8 cellular contexts compared by ENCODE assay signal in the genomic region with DNA sequence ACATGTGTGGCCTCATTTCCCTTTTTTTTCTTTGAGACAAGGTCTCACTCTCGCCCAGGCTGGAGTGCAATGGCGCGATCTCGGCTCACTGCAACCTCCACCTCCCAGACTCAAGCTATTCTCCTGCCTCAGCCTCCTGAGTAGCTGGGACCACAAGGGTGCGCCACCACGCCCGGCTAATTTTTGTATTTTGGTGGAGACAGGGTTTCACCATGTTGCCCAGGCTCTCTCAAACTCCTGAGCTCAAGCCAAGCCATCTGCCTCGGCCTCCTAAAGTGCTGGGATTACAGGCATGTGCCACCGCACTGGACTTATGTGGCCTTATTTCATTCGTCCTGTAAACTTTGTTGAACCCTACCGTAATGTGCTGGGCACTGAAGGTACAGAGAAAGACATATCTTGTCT. TPM values are rescaled to one million over a fixed set of nuclear protein-coding genes. Genes with fewer than 3 reads are reported as not detected.
DNase-seq lines count a peak whose midpoint lies in the region; ATAC-seq and TF ChIP-seq lines count a peak whose summit lies in the region.

No MANE protein-coding gene starts in this region.

- no peaks in the 10 kb centered on the region for H3K27me3 Mint-ChIP-seq in endothelial cell (ENCODE audit: unreplicated experiment)

- H3K4me3 Mint-ChIP-seq in endothelial cell (ENCODE audit: unreplicated experiment), result no peak overlapping the region

- H3K4me2 ChIP-seq in DOHH2 (ENCODE audit: low read length), result peak overlapping the region; percentile 94

- no peaks in the 10 kb centered on the region for H3K9me3 Mint-ChIP-seq in endothelial cell (ENCODE audit: unreplicated experiment)

- no peaks in the 10 kb centered on the region for H3F3A ChIP-seq in DOHH2 (ENCODE audit: control insufficient read depth, insufficient read depth)

- TF ChIP-seq CTCF in DOHH2 (IDR thresholded peaks at IDR 0.05; ENCODE audit: low read depth, low read length, poor library complexity, severe bottlenecking) (peak; percentile 65), endothelial cell (IDR thresholded peaks at IDR 0.05; ENCODE audit: unreplicated experiment) (peak; percentile 15)

- H3K9me3 ChIP-seq in DOHH2 (ENCODE audit: control insufficient read depth, insufficient read depth, low read length), result no peaks in the 10 kb centered on the region
- no peaks in the 10 kb centered on the region for H3K9me3 ChIP-seq in neuron (ENCODE audit: low read length)

- H3K27ac ChIP-seq in DOHH2 (ENCODE audit: low read depth, low read length) (peak overlapping the region; percentile 80), urinary bladder (ENCODE audit: low read depth) (no peak overlapping the region)

- H3K79me2 ChIP-seq in DOHH2 (ENCODE audit: control insufficient read depth, low read length), result peaks cover 36% of the 10 kb centered on the region

- ATAC-seq in GM21515 (IDR thresholded peaks at IDR 0.05; ENCODE audit: unreplicated experiment), result no peak

- H3K4me1 ChIP-seq in DOHH2 (ENCODE audit: control insufficient read depth, low read length) (peaks cover 24% of the 10 kb centered on the region), neuron (ENCODE audit: insufficient read depth, low read length) (peaks cover 12% of the 10 kb centered on the region), urinary bladder (ENCODE audit: insufficient read depth) (peaks cover 1% of the 10 kb centered on the region)

- no peaks in the 10 kb centered on the region for H4K20me1 ChIP-seq in DOHH2 (ENCODE audit: control insufficient read depth, insufficient read depth, low read depth, low read length)

- no peaks in the 10 kb centered on the region for H3K36me3 Mint-ChIP-seq in endothelial cell (ENCODE audit: low read depth, unreplicated experiment)

- H3K27me3 ChIP-seq in DOHH2 (ENCODE audit: control insufficient read depth, low read length) (no peaks in the 10 kb centered on the region), neuron (ENCODE audit: insufficient read depth, low read length) (no peaks in the 10 kb centered on the region)

- peak overlapping the region; percentile 95 for H3K4me3 ChIP-seq in DOHH2 (ENCODE audit: low read length)
- peak overlapping the region; percentile 57 for H3K4me3 ChIP-seq in neuron (ENCODE audit: low read length)
- peak overlapping the region; percentile 35 for H3K4me3 ChIP-seq in urinary bladder (ENCODE audit: low read depth, low read length)

- no peak overlapping the region for H3K27ac Mint-ChIP-seq in endothelial cell (ENCODE audit: unreplicated experiment)

- H3K36me3 ChIP-seq in DOHH2 (ENCODE audit: control insufficient read depth, low read length) (peaks cover 8% of the 10 kb centered on the region; the same call in 1 of the 2 replicates), neuron (ENCODE audit: insufficient read depth, low read length) (peaks cover 2% of the 10 kb centered on the region), urinary bladder (ENCODE audit: insufficient read depth) (no peaks in the 10 kb centered on the region)

- peaks cover 6% of the 10 kb centered on the region for H3K4me1 Mint-ChIP-seq in endothelial cell (ENCODE audit: unreplicated experiment)

- peak; percentile 24 for DNase-seq in KG1 (lab: John Stamatoyannopoulos, UW)
- DNase-seq in activated CD4-positive, alpha-beta T cell treated with anti-CD3 and anti-CD28 coated beads for 48 hours, result peak; percentile 70
- peak; percentile 35 for DNase-seq in endothelial cell (ENCODE audit: low spot score)
- DNase-seq in NCI-H187 treated with DMSO at 0.1 percent for 48 hours (lab: John Stamatoyannopoulos, UW), result no peak

- 47% methylated on average over 11 of the region's 11 CpGs for WGBS in urinary bladder

- H2AFZ ChIP-seq in neuron (ENCODE audit: low read depth, low read length), result peak overlapping the region; percentile 20

- H3K9me2 ChIP-seq in DOHH2 (replicated peaks; ENCODE audit: control insufficient read depth, low read length), result no peaks in the 10 kb centered on the region

RNA-seq across cellular contexts. Expression of a gene that starts 0.6 kb away (rescaled TPM):
- total RNA-seq in endothelial cell (ENCODE audit: unreplicated experiment) (11.2 TPM), urinary bladder (29.3 TPM)
- polyA plus RNA-seq in urinary bladder, result 6.8 TPM

Comparison
In these comparisons a context has a peak if more than half of its experiments do, and no peak if none do; other contexts are left out.
1. H3K4me3 ChIP-seq: peak in every context shown above with its lines; median percentile 95 in DOHH2; 57 in neuron; 35 in urinary bladder.